In the genomic region with DNA sequence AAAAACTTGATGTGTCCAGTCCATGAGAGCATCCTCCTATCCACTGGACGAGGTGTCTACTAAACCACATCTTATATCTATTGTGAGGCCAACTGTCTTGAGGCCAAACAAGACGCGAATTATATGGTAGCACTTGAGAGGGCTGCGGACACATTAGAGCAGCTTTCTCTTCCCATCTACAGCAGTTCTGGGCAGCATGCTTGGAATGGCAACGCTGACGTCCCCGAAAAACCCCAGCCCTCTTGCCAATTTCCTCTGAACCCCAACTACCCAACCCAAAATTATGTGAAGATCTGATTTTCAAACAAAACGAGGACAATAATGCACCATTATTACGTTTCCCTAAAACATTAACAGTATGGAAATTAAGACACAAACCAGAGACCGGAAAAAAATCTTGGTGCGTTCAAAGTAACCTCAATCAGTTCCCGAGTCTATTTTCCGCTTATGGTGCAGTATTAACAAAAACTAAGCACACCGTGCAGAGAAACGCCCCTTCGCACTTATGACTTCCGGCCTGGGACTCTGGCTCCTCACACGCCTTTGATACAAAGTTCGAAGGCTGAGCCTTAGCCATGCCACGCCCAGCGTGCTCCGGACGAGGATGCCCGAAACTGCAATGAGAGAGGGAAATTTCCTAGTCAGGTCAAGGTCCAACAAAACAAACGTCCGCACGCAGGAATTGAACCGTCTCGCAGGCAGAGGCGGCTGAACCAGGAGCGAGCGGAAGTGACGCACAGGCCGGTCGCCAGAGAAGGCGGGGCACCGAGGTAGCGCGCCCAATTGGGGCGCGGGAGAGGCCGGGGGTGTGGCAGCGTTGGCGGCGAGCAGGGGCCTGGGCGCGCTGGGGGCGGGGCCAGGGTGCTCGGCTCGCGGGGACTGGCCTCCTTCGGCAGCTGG, we compare ENCODE assay signal across 1 cellular context.
TF ChIP-seq lines count a peak whose summit lies in the region.

No MANE protein-coding gene starts in this region.

TF ChIP-seq in GM12878, 131 proteins besides CTCF, POLR2A, EP300 and RAD21 (continued from another document and continues in another):
- TF ChIP-seq, protein P1, sequence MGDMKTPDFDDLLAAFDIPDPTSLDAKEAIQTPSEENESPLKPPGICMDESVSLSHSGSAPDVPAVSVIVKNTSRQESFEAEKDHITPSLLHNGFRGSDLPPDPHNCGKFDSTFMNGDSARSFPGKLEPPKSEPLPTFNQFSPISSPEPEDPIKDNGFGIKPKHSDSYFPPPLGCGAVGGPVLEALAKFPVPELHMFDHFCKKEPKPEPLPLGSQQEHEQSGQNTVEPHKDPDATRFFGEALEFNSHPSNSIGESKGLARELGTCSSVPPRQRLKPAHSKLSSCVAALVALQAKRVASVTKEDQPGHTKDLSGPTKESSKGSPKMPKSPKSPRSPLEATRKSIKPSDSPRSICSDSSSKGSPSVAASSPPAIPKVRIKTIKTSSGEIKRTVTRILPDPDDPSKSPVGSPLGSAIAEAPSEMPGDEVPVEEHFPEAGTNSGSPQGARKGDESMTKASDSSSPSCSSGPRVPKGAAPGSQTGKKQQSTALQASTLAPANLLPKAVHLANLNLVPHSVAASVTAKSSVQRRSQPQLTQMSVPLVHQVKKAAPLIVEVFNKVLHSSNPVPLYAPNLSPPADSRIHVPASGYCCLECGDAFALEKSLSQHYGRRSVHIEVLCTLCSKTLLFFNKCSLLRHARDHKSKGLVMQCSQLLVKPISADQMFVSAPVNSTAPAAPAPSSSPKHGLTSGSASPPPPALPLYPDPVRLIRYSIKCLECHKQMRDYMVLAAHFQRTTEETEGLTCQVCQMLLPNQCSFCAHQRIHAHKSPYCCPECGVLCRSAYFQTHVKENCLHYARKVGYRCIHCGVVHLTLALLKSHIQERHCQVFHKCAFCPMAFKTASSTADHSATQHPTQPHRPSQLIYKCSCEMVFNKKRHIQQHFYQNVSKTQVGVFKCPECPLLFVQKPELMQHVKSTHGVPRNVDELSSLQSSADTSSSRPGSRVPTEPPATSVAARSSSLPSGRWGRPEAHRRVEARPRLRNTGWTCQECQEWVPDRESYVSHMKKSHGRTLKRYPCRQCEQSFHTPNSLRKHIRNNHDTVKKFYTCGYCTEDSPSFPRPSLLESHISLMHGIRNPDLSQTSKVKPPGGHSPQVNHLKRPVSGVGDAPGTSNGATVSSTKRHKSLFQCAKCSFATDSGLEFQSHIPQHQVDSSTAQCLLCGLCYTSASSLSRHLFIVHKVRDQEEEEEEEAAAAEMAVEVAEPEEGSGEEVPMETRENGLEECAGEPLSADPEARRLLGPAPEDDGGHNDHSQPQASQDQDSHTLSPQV (IDR thresholded peaks at IDR 0.05), result no peak
- no peak for TF ChIP-seq IRF4 (IDR thresholded peaks at IDR 0.05; ENCODE audit: low read depth, low read length)
- peak; percentile 14; the same call in 1 of the 2 replicates for TF ChIP-seq SPI1 (IDR thresholded peaks at IDR 0.05; ENCODE audit: borderline replicate concordance, insufficient read depth, low read depth, low read length)
- peak in 1 of 2 experiments; percentile 39; a peak in 1 of 4 replicates for TF ChIP-seq SRF (IDR thresholded peaks at IDR 0.05; ENCODE audit: low read depth in 2 of 2, low read length in 2 of 2)
- no peak for TF ChIP-seq HDAC6 (IDR thresholded peaks at IDR 0.05; ENCODE audit: unreplicated experiment)
- TF ChIP-seq, protein P2, sequence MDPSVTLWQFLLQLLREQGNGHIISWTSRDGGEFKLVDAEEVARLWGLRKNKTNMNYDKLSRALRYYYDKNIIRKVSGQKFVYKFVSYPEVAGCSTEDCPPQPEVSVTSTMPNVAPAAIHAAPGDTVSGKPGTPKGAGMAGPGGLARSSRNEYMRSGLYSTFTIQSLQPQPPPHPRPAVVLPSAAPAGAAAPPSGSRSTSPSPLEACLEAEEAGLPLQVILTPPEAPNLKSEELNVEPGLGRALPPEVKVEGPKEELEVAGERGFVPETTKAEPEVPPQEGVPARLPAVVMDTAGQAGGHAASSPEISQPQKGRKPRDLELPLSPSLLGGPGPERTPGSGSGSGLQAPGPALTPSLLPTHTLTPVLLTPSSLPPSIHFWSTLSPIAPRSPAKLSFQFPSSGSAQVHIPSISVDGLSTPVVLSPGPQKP (IDR thresholded peaks at IDR 0.05; ENCODE audit: low read depth, low read length), result peak; percentile 62
- TF ChIP-seq, protein P3, sequence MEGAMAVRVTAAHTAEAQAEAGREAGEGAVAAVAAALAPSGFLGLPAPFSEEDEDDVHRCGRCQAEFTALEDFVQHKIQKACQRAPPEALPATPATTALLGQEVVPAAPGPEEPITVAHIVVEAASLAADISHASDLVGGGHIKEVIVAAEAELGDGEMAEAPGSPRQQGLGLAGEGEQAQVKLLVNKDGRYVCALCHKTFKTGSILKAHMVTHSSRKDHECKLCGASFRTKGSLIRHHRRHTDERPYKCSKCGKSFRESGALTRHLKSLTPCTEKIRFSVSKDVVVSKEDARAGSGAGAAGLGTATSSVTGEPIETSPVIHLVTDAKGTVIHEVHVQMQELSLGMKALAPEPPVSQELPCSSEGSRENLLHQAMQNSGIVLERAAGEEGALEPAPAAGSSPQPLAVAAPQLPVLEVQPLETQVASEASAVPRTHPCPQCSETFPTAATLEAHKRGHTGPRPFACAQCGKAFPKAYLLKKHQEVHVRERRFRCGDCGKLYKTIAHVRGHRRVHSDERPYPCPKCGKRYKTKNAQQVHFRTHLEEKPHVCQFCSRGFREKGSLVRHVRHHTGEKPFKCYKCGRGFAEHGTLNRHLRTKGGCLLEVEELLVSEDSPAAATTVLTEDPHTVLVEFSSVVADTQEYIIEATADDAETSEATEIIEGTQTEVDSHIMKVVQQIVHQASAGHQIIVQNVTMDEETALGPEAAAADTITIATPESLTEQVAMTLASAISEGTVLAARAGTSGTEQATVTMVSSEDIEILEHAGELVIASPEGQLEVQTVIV (IDR thresholded peaks at IDR 0.05; ENCODE audit: borderline replicate concordance, partially characterized antibody), result peak; percentile 36
- TF ChIP-seq, protein P4, sequence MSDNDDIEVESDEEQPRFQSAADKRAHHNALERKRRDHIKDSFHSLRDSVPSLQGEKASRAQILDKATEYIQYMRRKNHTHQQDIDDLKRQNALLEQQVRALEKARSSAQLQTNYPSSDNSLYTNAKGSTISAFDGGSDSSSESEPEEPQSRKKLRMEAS (IDR thresholded peaks at IDR 0.05; ENCODE audit: low read depth, low read length), result peak; percentile 82; the same call in 1 of the 2 replicates
- TF ChIP-seq TAF1 (IDR thresholded peaks at IDR 0.05; ENCODE audit: borderline replicate concordance, low read depth, low read length), result peak; percentile 51; the same call in 1 of the 2 replicates
- 0 out of 2 replicates have a peak, but pooled peaks have one; percentile 24 for TF ChIP-seq EED (IDR thresholded peaks at IDR 0.05; ENCODE audit: low read depth)
- TF ChIP-seq NR2C1 (IDR thresholded peaks at IDR 0.05), result peak; percentile 85
- TF ChIP-seq GABPA (IDR thresholded peaks at IDR 0.05; ENCODE audit: low read depth), result peak; percentile 88
- TF ChIP-seq BHLHE40 (IDR thresholded peaks at IDR 0.05; ENCODE audit: borderline replicate concordance in 1 of 2, low read depth in 2 of 2, low read length in 1 of 2), result no peak
- TF ChIP-seq HCFC1 (IDR thresholded peaks at IDR 0.05; ENCODE audit: low read length), result 0 out of 2 replicates have a peak, but pooled peaks have one; percentile 30
- TF ChIP-seq, protein P5, sequence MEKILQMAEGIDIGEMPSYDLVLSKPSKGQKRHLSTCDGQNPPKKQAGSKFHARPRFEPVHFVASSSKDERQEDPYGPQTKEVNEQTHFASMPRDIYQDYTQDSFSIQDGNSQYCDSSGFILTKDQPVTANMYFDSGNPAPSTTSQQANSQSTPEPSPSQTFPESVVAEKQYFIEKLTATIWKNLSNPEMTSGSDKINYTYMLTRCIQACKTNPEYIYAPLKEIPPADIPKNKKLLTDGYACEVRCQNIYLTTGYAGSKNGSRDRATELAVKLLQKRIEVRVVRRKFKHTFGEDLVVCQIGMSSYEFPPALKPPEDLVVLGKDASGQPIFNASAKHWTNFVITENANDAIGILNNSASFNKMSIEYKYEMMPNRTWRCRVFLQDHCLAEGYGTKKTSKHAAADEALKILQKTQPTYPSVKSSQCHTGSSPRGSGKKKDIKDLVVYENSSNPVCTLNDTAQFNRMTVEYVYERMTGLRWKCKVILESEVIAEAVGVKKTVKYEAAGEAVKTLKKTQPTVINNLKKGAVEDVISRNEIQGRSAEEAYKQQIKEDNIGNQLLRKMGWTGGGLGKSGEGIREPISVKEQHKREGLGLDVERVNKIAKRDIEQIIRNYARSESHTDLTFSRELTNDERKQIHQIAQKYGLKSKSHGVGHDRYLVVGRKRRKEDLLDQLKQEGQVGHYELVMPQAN (conservative IDR thresholded peaks at IDR 0.05), result 0 out of 2 replicates have a peak, but pooled peaks have one; percentile 16
- peak; percentile 70; the same call in 1 of the 2 replicates for TF ChIP-seq MXI1 (IDR thresholded peaks at IDR 0.05; ENCODE audit: low read depth, low read length)
- TF ChIP-seq PAX8 (IDR thresholded peaks at IDR 0.05), result no peak
- no peak for TF ChIP-seq ZZZ3 (IDR thresholded peaks at IDR 0.05; ENCODE audit: control insufficient read depth, insufficient read length, low read depth)
- TF ChIP-seq, protein P6, sequence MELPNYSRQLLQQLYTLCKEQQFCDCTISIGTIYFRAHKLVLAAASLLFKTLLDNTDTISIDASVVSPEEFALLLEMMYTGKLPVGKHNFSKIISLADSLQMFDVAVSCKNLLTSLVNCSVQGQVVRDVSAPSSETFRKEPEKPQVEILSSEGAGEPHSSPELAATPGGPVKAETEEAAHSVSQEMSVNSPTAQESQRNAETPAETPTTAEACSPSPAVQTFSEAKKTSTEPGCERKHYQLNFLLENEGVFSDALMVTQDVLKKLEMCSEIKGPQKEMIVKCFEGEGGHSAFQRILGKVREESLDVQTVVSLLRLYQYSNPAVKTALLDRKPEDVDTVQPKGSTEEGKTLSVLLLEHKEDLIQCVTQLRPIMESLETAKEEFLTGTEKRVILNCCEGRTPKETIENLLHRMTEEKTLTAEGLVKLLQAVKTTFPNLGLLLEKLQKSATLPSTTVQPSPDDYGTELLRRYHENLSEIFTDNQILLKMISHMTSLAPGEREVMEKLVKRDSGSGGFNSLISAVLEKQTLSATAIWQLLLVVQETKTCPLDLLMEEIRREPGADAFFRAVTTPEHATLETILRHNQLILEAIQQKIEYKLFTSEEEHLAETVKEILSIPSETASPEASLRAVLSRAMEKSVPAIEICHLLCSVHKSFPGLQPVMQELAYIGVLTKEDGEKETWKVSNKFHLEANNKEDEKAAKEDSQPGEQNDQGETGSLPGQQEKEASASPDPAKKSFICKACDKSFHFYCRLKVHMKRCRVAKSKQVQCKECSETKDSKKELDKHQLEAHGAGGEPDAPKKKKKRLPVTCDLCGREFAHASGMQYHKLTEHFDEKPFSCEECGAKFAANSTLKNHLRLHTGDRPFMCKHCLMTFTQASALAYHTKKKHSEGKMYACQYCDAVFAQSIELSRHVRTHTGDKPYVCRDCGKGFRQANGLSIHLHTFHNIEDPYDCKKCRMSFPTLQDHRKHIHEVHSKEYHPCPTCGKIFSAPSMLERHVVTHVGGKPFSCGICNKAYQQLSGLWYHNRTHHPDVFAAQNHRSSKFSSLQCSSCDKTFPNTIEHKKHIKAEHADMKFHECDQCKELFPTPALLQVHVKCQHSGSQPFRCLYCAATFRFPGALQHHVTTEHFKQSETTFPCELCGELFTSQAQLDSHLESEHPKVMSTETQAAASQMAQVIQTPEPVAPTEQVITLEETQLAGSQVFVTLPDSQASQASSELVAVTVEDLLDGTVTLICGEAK (IDR thresholded peaks at IDR 0.05; ENCODE audit: borderline replicate concordance), result peak; percentile 92
- TF ChIP-seq IKZF1 (conservative IDR thresholded peaks at IDR 0.05), result peak; percentile 44; the same call in 1 of the 2 replicates
- TF ChIP-seq, protein P7, sequence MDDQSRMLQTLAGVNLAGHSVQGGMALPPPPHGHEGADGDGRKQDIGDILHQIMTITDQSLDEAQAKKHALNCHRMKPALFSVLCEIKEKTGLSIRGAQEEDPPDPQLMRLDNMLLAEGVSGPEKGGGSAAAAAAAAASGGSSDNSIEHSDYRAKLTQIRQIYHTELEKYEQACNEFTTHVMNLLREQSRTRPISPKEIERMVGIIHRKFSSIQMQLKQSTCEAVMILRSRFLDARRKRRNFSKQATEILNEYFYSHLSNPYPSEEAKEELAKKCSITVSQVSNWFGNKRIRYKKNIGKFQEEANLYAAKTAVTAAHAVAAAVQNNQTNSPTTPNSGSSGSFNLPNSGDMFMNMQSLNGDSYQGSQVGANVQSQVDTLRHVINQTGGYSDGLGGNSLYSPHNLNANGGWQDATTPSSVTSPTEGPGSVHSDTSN (IDR thresholded peaks at IDR 0.05; ENCODE audit: insufficient replicate concordance, low read depth, low read length), result peak; percentile 14
- no peak for TF ChIP-seq CHD1 (IDR thresholded peaks at IDR 0.05; ENCODE audit: low read depth, low read length)
- TF ChIP-seq ATF7 (IDR thresholded peaks at IDR 0.05; ENCODE audit: low read depth), result peak; percentile 68; the same call in 1 of the 2 replicates
- TF ChIP-seq CREB1 (IDR thresholded peaks at IDR 0.05; ENCODE audit: low read depth), result peak; percentile 92
- no peak for TF ChIP-seq ZNF384 (IDR thresholded peaks at IDR 0.05; ENCODE audit: borderline replicate concordance, low read depth, low read length)
- peak; percentile 61; the same call in 1 of the 2 replicates for TF ChIP-seq ASH2L (IDR thresholded peaks at IDR 0.05; ENCODE audit: borderline replicate concordance, low read depth)
- no peak for TF ChIP-seq ZNF622 (IDR thresholded peaks at IDR 0.05)
- TF ChIP-seq RBBP5 (conservative IDR thresholded peaks at IDR 0.05), result no peak
- TF ChIP-seq BRCA1 (IDR thresholded peaks at IDR 0.05; ENCODE audit: low read depth, low read length), result no peak
- TF ChIP-seq, protein P8, sequence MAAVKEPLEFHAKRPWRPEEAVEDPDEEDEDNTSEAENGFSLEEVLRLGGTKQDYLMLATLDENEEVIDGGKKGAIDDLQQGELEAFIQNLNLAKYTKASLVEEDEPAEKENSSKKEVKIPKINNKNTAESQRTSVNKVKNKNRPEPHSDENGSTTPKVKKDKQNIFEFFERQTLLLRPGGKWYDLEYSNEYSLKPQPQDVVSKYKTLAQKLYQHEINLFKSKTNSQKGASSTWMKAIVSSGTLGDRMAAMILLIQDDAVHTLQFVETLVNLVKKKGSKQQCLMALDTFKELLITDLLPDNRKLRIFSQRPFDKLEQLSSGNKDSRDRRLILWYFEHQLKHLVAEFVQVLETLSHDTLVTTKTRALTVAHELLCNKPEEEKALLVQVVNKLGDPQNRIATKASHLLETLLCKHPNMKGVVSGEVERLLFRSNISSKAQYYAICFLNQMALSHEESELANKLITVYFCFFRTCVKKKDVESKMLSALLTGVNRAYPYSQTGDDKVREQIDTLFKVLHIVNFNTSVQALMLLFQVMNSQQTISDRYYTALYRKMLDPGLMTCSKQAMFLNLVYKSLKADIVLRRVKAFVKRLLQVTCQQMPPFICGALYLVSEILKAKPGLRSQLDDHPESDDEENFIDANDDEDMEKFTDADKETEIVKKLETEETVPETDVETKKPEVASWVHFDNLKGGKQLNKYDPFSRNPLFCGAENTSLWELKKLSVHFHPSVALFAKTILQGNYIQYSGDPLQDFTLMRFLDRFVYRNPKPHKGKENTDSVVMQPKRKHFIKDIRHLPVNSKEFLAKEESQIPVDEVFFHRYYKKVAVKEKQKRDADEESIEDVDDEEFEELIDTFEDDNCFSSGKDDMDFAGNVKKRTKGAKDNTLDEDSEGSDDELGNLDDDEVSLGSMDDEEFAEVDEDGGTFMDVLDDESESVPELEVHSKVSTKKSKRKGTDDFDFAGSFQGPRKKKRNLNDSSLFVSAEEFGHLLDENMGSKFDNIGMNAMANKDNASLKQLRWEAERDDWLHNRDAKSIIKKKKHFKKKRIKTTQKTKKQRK (IDR thresholded peaks at IDR 0.05; ENCODE audit: low read depth, low read length), result no peak
- TF ChIP-seq BCL11A (IDR thresholded peaks at IDR 0.05; ENCODE audit: low read depth, low read length), result no peak
- TF ChIP-seq IKZF2 (IDR thresholded peaks at IDR 0.05), result peak; percentile 45 to 66; a peak in 3 of 4 replicates
- TF ChIP-seq, protein P9, sequence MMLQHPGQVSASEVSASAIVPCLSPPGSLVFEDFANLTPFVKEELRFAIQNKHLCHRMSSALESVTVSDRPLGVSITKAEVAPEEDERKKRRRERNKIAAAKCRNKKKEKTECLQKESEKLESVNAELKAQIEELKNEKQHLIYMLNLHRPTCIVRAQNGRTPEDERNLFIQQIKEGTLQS (IDR thresholded peaks at IDR 0.05; ENCODE audit: borderline replicate concordance, extremely low read depth, low read depth, low read length), result no peak
